1 cellular context compared by ENCODE assay signal in genomic region chr9:129571298-129572051, GRCh38.
TF ChIP-seq lines count a peak whose summit lies in the region.

No MANE protein-coding gene starts in this region.

TF ChIP-seq in K562, 482 proteins besides CTCF, POLR2A, EP300 and RAD21:
- peak; percentile 71 to 82 for TF ChIP-seq KDM1A (IDR thresholded peaks at IDR 0.05)
- no peak for TF ChIP-seq HDAC1 (IDR thresholded peaks at IDR 0.05)
- TF ChIP-seq ZNF311 (CRISPR knock-in tag; IDR thresholded peaks at IDR 0.05) = no peak
- TF ChIP-seq MAZ (CRISPR knock-in tag; conservative IDR thresholded peaks at IDR 0.05 in 1 of 2, IDR thresholded peaks at IDR 0.05 in 1 of 2) = no peak
- TF ChIP-seq HDAC2 (IDR thresholded peaks at IDR 0.05) = 0 out of 2 replicates have a peak, but pooled peaks have one; percentile 48
- TF ChIP-seq BHLHE40 (IDR thresholded peaks at IDR 0.05; ENCODE audit: low read length) = no peak
- no peak for TF ChIP-seq ZC3H8 (IDR thresholded peaks at IDR 0.05)
- no peak for TF ChIP-seq GTF2A2 (tag; IDR thresholded peaks at IDR 0.05)
- no peak for TF ChIP-seq ZFP30 (CRISPR knock-in tag; IDR thresholded peaks at IDR 0.05; ENCODE audit: borderline replicate concordance)
- no peak for TF ChIP-seq ZBTB40 (IDR thresholded peaks at IDR 0.05)
- TF ChIP-seq ZBTB40 (CRISPR knock-in tag; IDR thresholded peaks at IDR 0.05) = no peak
- peak; percentile 59 for TF ChIP-seq NFIC (IDR thresholded peaks at IDR 0.05)
- TF ChIP-seq ZNF282 (CRISPR knock-in tag; IDR thresholded peaks at IDR 0.05) = no peak
- no peak for TF ChIP-seq TAF7 (tag; IDR thresholded peaks at IDR 0.05)
- TF ChIP-seq ZNF77 (CRISPR knock-in tag; IDR thresholded peaks at IDR 0.05) = no peak
- peak in 1 of 2 experiments; percentile 31; a peak in 1 of 3 replicates for TF ChIP-seq CBX3 (IDR thresholded peaks at IDR 0.05; ENCODE audit: borderline replicate concordance in 1 of 2, low read length in 2 of 2)
- peak; percentile 22 for TF ChIP-seq PHF20 (IDR thresholded peaks at IDR 0.05; ENCODE audit: partially characterized antibody)
- TF ChIP-seq RBM25 (IDR thresholded peaks at IDR 0.05; ENCODE audit: low read depth, low read length, severe bottlenecking) = peak; percentile 83
- no peak for TF ChIP-seq CGGBP1 (CRISPR knock-in tag; IDR thresholded peaks at IDR 0.05)
- TF ChIP-seq MYC (IDR thresholded peaks at IDR 0.05; ENCODE audit: low read depth, low read length) = no peak
- no peak for TF ChIP-seq MYC (CRISPR knock-in tag; IDR thresholded peaks at IDR 0.05; ENCODE audit: borderline replicate concordance, low read depth)
- TF ChIP-seq BCOR (IDR thresholded peaks at IDR 0.05) = peak; percentile 95
- TF ChIP-seq SMARCA5 (IDR thresholded peaks at IDR 0.05) = peak; percentile 75; the same call in 1 of the 2 replicates
- TF ChIP-seq SMAD3 (CRISPR knock-in tag; conservative IDR thresholded peaks at IDR 0.05) = no peak
- no peak for TF ChIP-seq GATA2 (CRISPR knock-in tag; IDR thresholded peaks at IDR 0.05)
- TF ChIP-seq ZFP36 (IDR thresholded peaks at IDR 0.05; ENCODE audit: low read depth, low read length, partially characterized antibody) = no peak
- TF ChIP-seq RCOR1 (IDR thresholded peaks at IDR 0.05; ENCODE audit: borderline replicate concordance in 1 of 2, low read depth in 2 of 2, low read length in 2 of 2) = peak; percentile 43 to 80; a peak in 2 of 4 replicates
- no peak for TF ChIP-seq HLTF (IDR thresholded peaks at IDR 0.05)
- no peak for TF ChIP-seq HMGN3 (IDR thresholded peaks at IDR 0.05; ENCODE audit: borderline replicate concordance, extremely low read depth, insufficient read length, low read depth, low read length)
- TF ChIP-seq ZBTB49 (CRISPR knock-in tag; IDR thresholded peaks at IDR 0.05; ENCODE audit: borderline replicate concordance) = no peak
- no peak for TF ChIP-seq BCLAF1 (IDR thresholded peaks at IDR 0.05; ENCODE audit: borderline replicate concordance in 1 of 2, control insufficient read depth in 1 of 2, low read depth in 2 of 2, low read length in 1 of 2)
- peak; percentile 94 for TF ChIP-seq CBX1 (IDR thresholded peaks at IDR 0.05; ENCODE audit: low read depth)
- no peak for TF ChIP-seq ZNF707 (CRISPR knock-in tag; conservative IDR thresholded peaks at IDR 0.05)
- TF ChIP-seq OTX1 (CRISPR knock-in tag; IDR thresholded peaks at IDR 0.05) = no peak
- no peak for TF ChIP-seq AFF4 (CRISPR knock-in tag; IDR thresholded peaks at IDR 0.05)
- no peak for TF ChIP-seq ZEB2 (IDR thresholded peaks at IDR 0.05)
- TF ChIP-seq ADNP (tag; IDR thresholded peaks at IDR 0.05) = peak; percentile 93
- no peak for TF ChIP-seq ZNF766 (CRISPR knock-in tag; conservative IDR thresholded peaks at IDR 0.05)
- 0 out of 2 replicates have a peak, but pooled peaks have one; percentile 72 for TF ChIP-seq PTBP1 (IDR thresholded peaks at IDR 0.05; ENCODE audit: low read depth, low read length)
- TF ChIP-seq STAG1 (CRISPR knock-in tag; IDR thresholded peaks at IDR 0.05; ENCODE audit: borderline replicate concordance) = no peak
- TF ChIP-seq RBM17 (IDR thresholded peaks at IDR 0.05; ENCODE audit: borderline replicate concordance, low read depth, low read length) = no peak
- TF ChIP-seq CHD4 (IDR thresholded peaks at IDR 0.05; ENCODE audit: insufficient read depth, insufficient replicate concordance, low read depth, low read length, poor library complexity, severe bottlenecking) = peak; percentile 87
- TF ChIP-seq FUS (optimal IDR thresholded peaks at IDR 0.05; ENCODE audit: low read depth, low read length) = no peak
- no peak for TF ChIP-seq TSC22D4 (tag; IDR thresholded peaks at IDR 0.05)
